19 cellular contexts compared by ENCODE assay signal in the genomic region with DNA sequence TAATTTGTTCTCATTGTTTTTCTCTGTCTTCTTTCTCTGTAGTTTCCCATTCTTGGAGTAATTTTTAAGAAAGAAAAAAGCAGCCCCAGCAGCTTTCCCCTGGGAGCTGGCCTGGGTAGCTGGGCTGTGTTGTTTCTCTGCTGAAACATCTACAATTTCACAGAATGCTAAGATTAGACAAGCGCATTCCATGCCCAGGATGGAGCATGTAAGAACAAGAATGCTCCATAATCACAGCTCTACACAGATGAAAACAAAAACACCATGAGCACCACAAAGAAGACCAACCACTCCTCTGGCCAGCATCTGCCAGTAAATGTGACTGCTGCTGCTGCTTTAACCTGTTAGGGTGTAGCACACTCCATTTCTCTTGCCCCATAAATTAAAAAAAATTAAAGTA.
DNase-seq lines count a peak whose midpoint lies in the region; ATAC-seq, FAIRE-seq and TF ChIP-seq lines count a peak whose summit lies in the region.
"Had no signal": no experiment of that assay in that cellular context is flagged by ENCODE, and none has a peak within 500 bp of the region (broad histone marks: within the 10 kb centered on the region; RNA-seq: fewer than 3 reads in every experiment).

No MANE protein-coding gene starts in this region.

- peak overlapping the region; percentile 39 for H3K27ac Mint-ChIP-seq in osteocyte (ENCODE audit: unreplicated experiment)
- H3K27ac Mint-ChIP-seq: natural killer cell treated with Interleukin-12 subunit alpha and Interleukin-12 subunit beta and Interleukin-15 and Interleukin-18, amount 100 ng/mL, for 72 hours; T-helper 1 cell treated with Interleukin-12 subunit alpha and Interleukin-12 subunit beta and Interleukin-4 antibody, amounts not matched to agents 30 μg/mL and 1 μg/mL, for 36 hours had no signal

- H3K36me3 Mint-ChIP-seq in osteocyte (ENCODE audit: unreplicated experiment), result no peaks in the 10 kb centered on the region
- H3K36me3 Mint-ChIP-seq: natural killer cell treated with Interleukin-12 subunit alpha and Interleukin-12 subunit beta and Interleukin-15 and Interleukin-18, amount 100 ng/mL, for 72 hours had no signal

- no peak for TF ChIP-seq CTCF in osteocyte (IDR thresholded peaks at IDR 0.05)

- no peak overlapping the region for H3K4me3 Mint-ChIP-seq in osteocyte (ENCODE audit: unreplicated experiment)
- H3K4me3 Mint-ChIP-seq: natural killer cell treated with Interleukin-12 subunit alpha and Interleukin-12 subunit beta and Interleukin-15 and Interleukin-18, amount 100 ng/mL, for 72 hours; T-helper 1 cell treated with Interleukin-12 subunit alpha and Interleukin-12 subunit beta and Interleukin-4 antibody, amounts not matched to agents 30 μg/mL and 1 μg/mL, for 36 hours had no signal

- FAIRE-seq in GM19239 (lab: Jason Lieb, UNC), result no peak
- FAIRE-seq: GM18507, urothelium cell line had no signal

- peak; percentile 53 for ATAC-seq in esophagus mucosa
- no peak for ATAC-seq in GM19452 (IDR thresholded peaks at IDR 0.05; ENCODE audit: unreplicated experiment)
- ATAC-seq: lower lobe of right lung; natural killer cell treated with Interleukin-12 subunit alpha and Interleukin-12 subunit beta and Interleukin-15 and Interleukin-18, amount 100 ng/mL, for 72 hours; stimulated activated naive CD8-positive, alpha-beta T cell treated with anti-CD3 and anti-CD28 coated beads, Interleukin-15, Interleukin-2, amounts not matched to agents 100 U/mL and 50 U/mL, for 24 hours had no signal

- H3K4me1 Mint-ChIP-seq in osteocyte (ENCODE audit: unreplicated experiment), result peaks cover 17% of the 10 kb centered on the region

- H3K9me3 Mint-ChIP-seq in osteocyte (ENCODE audit: unreplicated experiment), result peaks cover 8% of the 10 kb centered on the region
- H3K9me3 Mint-ChIP-seq: T-helper 1 cell treated with Interleukin-12 subunit alpha and Interleukin-12 subunit beta and Interleukin-4 antibody, amounts not matched to agents 30 μg/mL and 1 μg/mL, for 36 hours had no signal

- no peaks in the 10 kb centered on the region for H3K27me3 Mint-ChIP-seq in osteocyte (ENCODE audit: unreplicated experiment)

- peak; percentile 21 for DNase-seq in NCI-H1694 treated with DMSO at 0.1 percent for 48 hours (lab: John Stamatoyannopoulos, UW)
- no peak for DNase-seq in NCI-H1694 (lab: John Stamatoyannopoulos, UW)
- peak; percentile 59 for DNase-seq in NCI-H345 (lab: John Stamatoyannopoulos, UW)
- no peak for DNase-seq in osteocyte (ENCODE audit: extremely low spot score, unreplicated experiment)
- DNase-seq in GM19239 (ENCODE audit: insufficient read length, low spot score), result no peak
- DNase-seq in NCI-H187 (lab: John Stamatoyannopoulos, UW), result no peak
- DNase-seq: activated CD4-positive, alpha-beta T cell treated with anti-CD3 and anti-CD28 coated beads for 48 hours; activated T-cell treated with anti-CD3 and anti-CD28 coated beads, Interleukin-2, amount 50 U/mL, for 1 hour; esophagus squamous epithelium; lower lobe of right lung; NCI-H1048; NCI-H526; stimulated activated naive CD8-positive, alpha-beta T cell treated with anti-CD3 and anti-CD28 coated beads, Interleukin-15, Interleukin-2, amounts not matched to agents 100 U/mL and 50 U/mL, for 24 hours had no signal

Comparison
In these comparisons a context has a peak if more than half of its experiments do, and no peak if none do; other contexts are left out.
1. DNase-seq: peak in NCI-H1694 treated with DMSO at 0.1 percent for 48 hours (single experiment) and NCI-H345 (single experiment); none in NCI-H1694 (single experiment), osteocyte (single experiment), GM19239 (single experiment) and NCI-H187 (0 of 2).